1 cellular context compared by ENCODE assay signal in the genomic region with DNA sequence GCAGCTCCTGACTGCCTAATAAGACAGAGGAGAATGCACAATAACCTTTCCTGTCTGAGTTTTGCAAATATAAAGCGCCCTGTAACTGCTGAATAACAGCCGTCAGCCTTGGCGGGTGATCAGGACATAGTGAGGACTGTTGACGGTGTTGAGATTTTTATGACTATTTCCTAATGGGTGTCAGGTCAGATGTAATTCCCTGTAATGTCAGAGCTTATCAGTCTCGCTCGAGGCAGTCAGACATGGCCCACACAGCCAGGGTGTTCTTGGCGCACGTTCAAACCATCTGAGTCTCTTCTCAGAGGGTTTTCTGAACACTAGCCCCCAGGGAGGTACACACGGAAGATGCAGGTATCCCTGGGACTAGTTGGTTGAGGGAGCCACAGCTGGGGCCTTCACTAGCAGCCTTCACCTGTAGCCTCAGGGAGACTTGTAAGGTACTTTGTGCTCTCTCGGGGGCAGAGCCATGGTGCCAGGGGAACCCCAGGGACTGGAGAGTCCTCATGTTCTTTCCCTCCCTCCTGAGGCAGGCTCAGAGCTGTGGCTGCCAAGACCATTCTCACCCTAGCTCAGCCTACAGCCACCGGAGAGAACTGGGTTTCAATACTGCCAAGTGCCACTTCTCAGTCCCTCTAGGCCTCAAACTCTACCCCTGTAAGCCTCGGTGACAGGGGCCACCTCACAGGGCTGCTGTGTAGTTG.
TF ChIP-seq lines count a peak whose summit lies in the region.

No MANE protein-coding gene starts in this region.

TF ChIP-seq in HEK293, 187 proteins besides CTCF, POLR2A, EP300 and RAD21 (continued from another document and continues in another):
- TF ChIP-seq PRDM4 (tag by site-specific recombination; IDR thresholded peaks at IDR 0.05), result no peak
- no peak for TF ChIP-seq ZNF645 (tag by site-specific recombination; IDR thresholded peaks at IDR 0.05)
- TF ChIP-seq, protein P1, sequence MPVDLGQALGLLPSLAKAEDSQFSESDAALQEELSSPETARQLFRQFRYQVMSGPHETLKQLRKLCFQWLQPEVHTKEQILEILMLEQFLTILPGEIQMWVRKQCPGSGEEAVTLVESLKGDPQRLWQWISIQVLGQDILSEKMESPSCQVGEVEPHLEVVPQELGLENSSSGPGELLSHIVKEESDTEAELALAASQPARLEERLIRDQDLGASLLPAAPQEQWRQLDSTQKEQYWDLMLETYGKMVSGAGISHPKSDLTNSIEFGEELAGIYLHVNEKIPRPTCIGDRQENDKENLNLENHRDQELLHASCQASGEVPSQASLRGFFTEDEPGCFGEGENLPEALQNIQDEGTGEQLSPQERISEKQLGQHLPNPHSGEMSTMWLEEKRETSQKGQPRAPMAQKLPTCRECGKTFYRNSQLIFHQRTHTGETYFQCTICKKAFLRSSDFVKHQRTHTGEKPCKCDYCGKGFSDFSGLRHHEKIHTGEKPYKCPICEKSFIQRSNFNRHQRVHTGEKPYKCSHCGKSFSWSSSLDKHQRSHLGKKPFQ (tag by site-specific recombination; IDR thresholded peaks at IDR 0.05), result no peak
- no peak for TF ChIP-seq ZNF768 (tag by site-specific recombination; IDR thresholded peaks at IDR 0.05)
- TF ChIP-seq YY1 (tag by site-specific recombination; IDR thresholded peaks at IDR 0.05), result no peak
- TF ChIP-seq ZNF777 (tag by site-specific recombination; IDR thresholded peaks at IDR 0.05; ENCODE audit: borderline replicate concordance), result no peak
- TF ChIP-seq ZNF350 (tag by site-specific recombination; IDR thresholded peaks at IDR 0.05), result no peak
- TF ChIP-seq TSHZ1 (tag by site-specific recombination; IDR thresholded peaks at IDR 0.05; ENCODE audit: borderline replicate concordance), result no peak
- TF ChIP-seq ZNF704 (tag by site-specific recombination; IDR thresholded peaks at IDR 0.05), result no peak
- peak; percentile 62; the same call in 1 of the 2 replicates for TF ChIP-seq ZNF423 (tag by site-specific recombination; IDR thresholded peaks at IDR 0.05)
- no peak for TF ChIP-seq GFI1B (tag by site-specific recombination; IDR thresholded peaks at IDR 0.05)
- no peak for TF ChIP-seq INSM2 (tag by site-specific recombination; IDR thresholded peaks at IDR 0.05)
- TF ChIP-seq ZNF707 (tag by site-specific recombination; IDR thresholded peaks at IDR 0.05), result no peak
- no peak for TF ChIP-seq HOXC10 (CRISPR knock-in tag; IDR thresholded peaks at IDR 0.05)
- TF ChIP-seq TCF7L2 (IDR thresholded peaks at IDR 0.05; ENCODE audit: borderline replicate concordance, low read depth, low read length), result no peak
- TF ChIP-seq, protein P2, sequence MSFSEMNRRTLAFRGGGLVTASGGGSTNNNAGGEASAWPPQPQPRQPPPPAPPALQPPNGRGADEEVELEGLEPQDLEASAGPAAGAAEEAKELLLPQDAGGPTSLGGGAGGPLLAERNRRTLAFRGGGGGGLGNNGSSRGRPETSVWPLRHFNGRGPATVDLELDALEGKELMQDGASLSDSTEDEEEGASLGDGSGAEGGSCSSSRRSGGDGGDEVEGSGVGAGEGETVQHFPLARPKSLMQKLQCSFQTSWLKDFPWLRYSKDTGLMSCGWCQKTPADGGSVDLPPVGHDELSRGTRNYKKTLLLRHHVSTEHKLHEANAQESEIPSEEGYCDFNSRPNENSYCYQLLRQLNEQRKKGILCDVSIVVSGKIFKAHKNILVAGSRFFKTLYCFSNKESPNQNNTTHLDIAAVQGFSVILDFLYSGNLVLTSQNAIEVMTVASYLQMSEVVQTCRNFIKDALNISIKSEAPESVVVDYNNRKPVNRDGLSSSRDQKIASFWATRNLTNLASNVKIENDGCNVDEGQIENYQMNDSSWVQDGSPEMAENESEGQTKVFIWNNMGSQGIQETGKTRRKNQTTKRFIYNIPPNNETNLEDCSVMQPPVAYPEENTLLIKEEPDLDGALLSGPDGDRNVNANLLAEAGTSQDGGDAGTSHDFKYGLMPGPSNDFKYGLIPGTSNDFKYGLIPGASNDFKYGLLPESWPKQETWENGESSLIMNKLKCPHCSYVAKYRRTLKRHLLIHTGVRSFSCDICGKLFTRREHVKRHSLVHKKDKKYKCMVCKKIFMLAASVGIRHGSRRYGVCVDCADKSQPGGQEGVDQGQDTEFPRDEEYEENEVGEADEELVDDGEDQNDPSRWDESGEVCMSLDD (tag by site-specific recombination; IDR thresholded peaks at IDR 0.05), result no peak
- TF ChIP-seq ZNF580 (tag by site-specific recombination; IDR thresholded peaks at IDR 0.05), result no peak
- TF ChIP-seq BCL11B (tag by site-specific recombination; IDR thresholded peaks at IDR 0.05; ENCODE audit: low read depth), result no peak
- TF ChIP-seq ZSCAN16 (tag by site-specific recombination; IDR thresholded peaks at IDR 0.05), result no peak
- TF ChIP-seq ZNF114 (tag by site-specific recombination; IDR thresholded peaks at IDR 0.05), result no peak
- TF ChIP-seq MYNN (tag by site-specific recombination; IDR thresholded peaks at IDR 0.05; ENCODE audit: borderline replicate concordance), result no peak
- no peak for TF ChIP-seq ZNF747 (tag by site-specific recombination; IDR thresholded peaks at IDR 0.05)
- no peak for TF ChIP-seq ZNF266 (tag by site-specific recombination; IDR thresholded peaks at IDR 0.05; ENCODE audit: low read depth)
- TF ChIP-seq, protein P3, sequence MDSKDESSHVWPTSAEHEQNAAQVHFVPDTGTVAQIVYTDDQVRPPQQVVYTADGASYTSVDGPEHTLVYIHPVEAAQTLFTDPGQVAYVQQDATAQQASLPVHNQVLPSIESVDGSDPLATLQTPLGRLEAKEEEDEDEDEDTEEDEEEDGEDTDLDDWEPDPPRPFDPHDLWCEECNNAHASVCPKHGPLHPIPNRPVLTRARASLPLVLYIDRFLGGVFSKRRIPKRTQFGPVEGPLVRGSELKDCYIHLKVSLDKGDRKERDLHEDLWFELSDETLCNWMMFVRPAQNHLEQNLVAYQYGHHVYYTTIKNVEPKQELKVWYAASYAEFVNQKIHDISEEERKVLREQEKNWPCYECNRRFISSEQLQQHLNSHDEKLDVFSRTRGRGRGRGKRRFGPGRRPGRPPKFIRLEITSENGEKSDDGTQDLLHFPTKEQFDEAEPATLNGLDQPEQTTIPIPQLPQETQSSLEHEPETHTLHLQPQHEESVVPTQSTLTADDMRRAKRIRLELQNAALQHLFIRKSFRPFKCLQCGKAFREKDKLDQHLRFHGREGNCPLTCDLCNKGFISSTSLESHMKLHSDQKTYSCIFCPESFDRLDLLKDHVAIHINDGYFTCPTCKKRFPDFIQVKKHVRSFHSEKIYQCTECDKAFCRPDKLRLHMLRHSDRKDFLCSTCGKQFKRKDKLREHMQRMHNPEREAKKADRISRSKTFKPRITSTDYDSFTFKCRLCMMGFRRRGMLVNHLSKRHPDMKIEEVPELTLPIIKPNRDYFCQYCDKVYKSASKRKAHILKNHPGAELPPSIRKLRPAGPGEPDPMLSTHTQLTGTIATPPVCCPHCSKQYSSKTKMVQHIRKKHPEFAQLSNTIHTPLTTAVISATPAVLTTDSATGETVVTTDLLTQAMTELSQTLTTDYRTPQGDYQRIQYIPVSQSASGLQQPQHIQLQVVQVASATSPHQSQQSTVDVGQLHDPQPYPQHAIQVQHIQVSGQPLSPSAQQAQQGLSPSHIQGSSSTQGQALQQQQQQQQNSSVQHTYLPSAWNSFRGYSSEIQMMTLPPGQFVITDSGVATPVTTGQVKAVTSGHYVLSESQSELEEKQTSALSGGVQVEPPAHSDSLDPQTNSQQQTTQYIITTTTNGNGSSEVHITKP (tag by site-specific recombination; IDR thresholded peaks at IDR 0.05), result peak; percentile 82
- no peak for TF ChIP-seq ZNF202 (tag by site-specific recombination; IDR thresholded peaks at IDR 0.05; ENCODE audit: borderline replicate concordance)
- TF ChIP-seq ZNF561 (tag by site-specific recombination; IDR thresholded peaks at IDR 0.05; ENCODE audit: borderline replicate concordance), result no peak
- no peak; the same call in 1 of the 2 replicates for TF ChIP-seq ZFHX2 (tag by site-specific recombination; conservative IDR thresholded peaks at IDR 0.05)
- TF ChIP-seq ZNF311 (tag by site-specific recombination; IDR thresholded peaks at IDR 0.05; ENCODE audit: borderline replicate concordance), result no peak
- TF ChIP-seq, protein P4, sequence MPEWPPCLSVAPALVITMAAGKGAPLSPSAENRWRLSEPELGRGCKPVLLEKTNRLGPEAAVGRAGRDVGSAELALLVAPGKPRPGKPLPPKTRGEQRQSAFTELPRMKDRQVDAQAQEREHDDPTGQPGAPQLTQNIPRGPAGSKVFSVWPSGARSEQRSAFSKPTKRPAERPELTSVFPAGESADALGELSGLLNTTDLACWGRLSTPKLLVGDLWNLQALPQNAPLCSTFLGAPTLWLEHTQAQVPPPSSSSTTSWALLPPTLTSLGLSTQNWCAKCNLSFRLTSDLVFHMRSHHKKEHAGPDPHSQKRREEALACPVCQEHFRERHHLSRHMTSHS (tag by site-specific recombination; IDR thresholded peaks at IDR 0.05), result peak; percentile 66; the same call in 1 of the 2 replicates
- no peak for TF ChIP-seq ZNF501 (tag by site-specific recombination; IDR thresholded peaks at IDR 0.05)
- TF ChIP-seq ZSCAN4 (tag by site-specific recombination; IDR thresholded peaks at IDR 0.05), result no peak
- TF ChIP-seq SALL2 (tag by site-specific recombination; IDR thresholded peaks at IDR 0.05; ENCODE audit: borderline replicate concordance), result no peak
